In the genomic region with DNA sequence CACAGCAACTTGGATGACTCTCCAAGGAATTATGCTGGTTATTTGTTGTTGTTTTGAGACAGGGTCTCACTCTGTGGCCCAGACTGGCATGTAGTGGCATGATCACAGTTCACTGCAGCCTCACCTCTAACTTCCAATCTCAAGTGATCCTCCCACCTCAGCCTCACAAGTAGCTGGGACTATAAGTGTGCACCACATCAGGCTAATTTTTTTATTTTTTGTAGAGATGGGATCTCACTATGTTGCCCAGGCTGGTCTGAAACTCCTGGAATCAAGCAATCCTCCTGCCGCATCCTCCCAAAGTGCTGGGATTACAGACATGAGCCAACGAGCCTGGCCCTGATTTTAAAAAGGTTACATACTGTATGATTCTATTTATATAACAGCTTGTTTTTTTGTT, we compare ENCODE assay signal across 10 cellular contexts.
"Had no signal": no experiment of that assay in that cellular context is flagged by ENCODE, and none has a peak within 500 bp of the region (broad histone marks: within the 10 kb centered on the region; RNA-seq: fewer than 3 reads in every experiment).

No MANE protein-coding gene starts in this region.

- FAIRE-seq: H54 had no signal

- H3K9me3 Mint-ChIP-seq: H9, HFFc6 had no signal

- H3K4me2 ChIP-seq: KMS-11 had no signal

- H3K4me3 ChIP-seq: GM23248 had no signal

- H3K27ac ChIP-seq: GM23248, HL-60, KMS-11 had no signal

- H3K9ac ChIP-seq: GM23248, KMS-11 had no signal

- H3K4me3 Mint-ChIP-seq: H9, HFFc6 had no signal

- DNase-seq: GM23248, GOT3, H9, HCEC 1CT, HFFc6, IMR-90, KBM-7 had no signal

- H3K4me1 Mint-ChIP-seq: H9 had no signal

- H3K27ac Mint-ChIP-seq: H9, HFFc6 had no signal

- H2AFZ ChIP-seq: GM23248 had no signal
